ENCODE assay signal across 18 cellular contexts in genomic region chr5:134403951-134404350, GRCh38.
"Had no signal": no experiment of that assay in that cellular context is flagged by ENCODE, and none has a peak within 500 bp of the region (broad histone marks: within the 10 kb centered on the region; RNA-seq: fewer than 3 reads in every experiment).

No MANE protein-coding gene starts in this region.

- H3K27me3 Mint-ChIP-seq: brain; memory B cell; naive thymus-derived CD8-positive, alpha-beta T cell; type B pancreatic cell had no signal

- H3K27ac ChIP-seq: coronary artery, gastrocnemius medialis, left ventricle myocardium inferior, ovary, testis had no signal

- H3K27me3 ChIP-seq: gastrocnemius medialis, ovary, testis had no signal

- H3K4me1 Mint-ChIP-seq: memory B cell, WTC11 had no signal

- H3K36me3 ChIP-seq: ovary had no signal

- DNase-seq: activated CD4-positive, alpha-beta T cell treated with anti-CD3 and anti-CD28 coated beads for 48 hours; activated naive CD4-positive, alpha-beta T cell treated with Interleukin-2 at 50 U/mL for 16 hours; erythroblast; gastrocnemius medialis; head of caudate nucleus; kidney glomerular epithelial cell; left ventricle myocardium inferior; naive thymus-derived CD8-positive, alpha-beta T cell; ovary; stimulated activated CD4-positive, alpha-beta T cell treated with anti-CD3 and anti-CD28 coated beads, Interleukin-4, amount 100 ng/mL, for 24 hours; testis had no signal

- H3K4me3 Mint-ChIP-seq: brain; memory B cell; naive thymus-derived CD8-positive, alpha-beta T cell; stimulated activated effector memory CD8-positive, alpha-beta T cell treated with anti-CD3 and anti-CD28 coated beads, Interleukin-12 subunit alpha, Interleukin-12 subunit beta, amount 100 ng/mL, for 72 hours; type B pancreatic cell; WTC11 had no signal

- H3K4me1 ChIP-seq: gastrocnemius medialis had no signal

- H3K9me3 ChIP-seq: gastrocnemius medialis, left ventricle myocardium inferior, ovary, testis had no signal

- ATAC-seq: gastrocnemius medialis; naive thymus-derived CD8-positive, alpha-beta T cell; sciatic nerve; WTC11 had no signal

- H3K4me3 ChIP-seq: coronary artery, gastrocnemius medialis, left ventricle myocardium inferior, ovary, testis had no signal

- H3K9me3 Mint-ChIP-seq: brain; memory B cell; naive thymus-derived CD8-positive, alpha-beta T cell; stimulated activated effector memory CD8-positive, alpha-beta T cell treated with anti-CD3 and anti-CD28 coated beads, Interleukin-12 subunit alpha, Interleukin-12 subunit beta, amount 100 ng/mL, for 72 hours; type B pancreatic cell; WTC11 had no signal

- H3K27ac Mint-ChIP-seq: stimulated activated effector memory CD8-positive, alpha-beta T cell treated with anti-CD3 and anti-CD28 coated beads, Interleukin-12 subunit alpha, Interleukin-12 subunit beta, amount 100 ng/mL, for 72 hours; type B pancreatic cell had no signal
